In the genomic region with DNA sequence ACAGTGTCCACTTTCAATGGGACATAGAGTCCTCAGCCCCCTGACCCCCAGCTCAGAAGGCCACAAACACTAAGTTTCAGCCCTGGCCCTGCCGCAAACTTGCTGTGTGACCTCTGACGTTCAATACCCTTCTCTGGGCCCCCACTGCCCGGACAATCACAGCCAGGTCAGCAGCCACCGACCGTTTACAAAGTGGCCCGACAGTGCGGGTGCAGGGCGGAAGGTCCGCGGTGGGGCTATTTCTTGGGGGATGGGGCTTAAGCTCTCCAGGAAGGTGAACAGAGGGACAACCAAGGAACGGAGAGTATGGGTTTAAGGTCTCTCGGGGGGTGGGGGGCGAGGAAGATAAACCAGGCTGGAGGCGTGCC, we compare ENCODE assay signal across 8 cellular contexts. TPM values are rescaled to one million over a fixed set of nuclear protein-coding genes. Genes with fewer than 3 reads are reported as not detected.
A peak's percentile ranks its signal among the peaks of the same experiment; 100 is the strongest.
DNase-seq lines count a peak whose midpoint lies in the region; ATAC-seq, FAIRE-seq and TF ChIP-seq lines count a peak whose summit lies in the region.

No MANE protein-coding gene starts in this region.

- H3K9me3 Mint-ChIP-seq in Calu3 (ENCODE audit: low read depth, unreplicated experiment), result no peaks in the 10 kb centered on the region

- H3K36me3 ChIP-seq in SJSA1, result peaks cover 42% of the 10 kb centered on the region
- peaks cover 4 to 15% of the 10 kb centered on the region in 2 donors for H3K36me3 ChIP-seq in esophagus (ENCODE audit: control insufficient read depth in 2 of 2, insufficient read depth in 2 of 2, low read length in 1 of 2)
- H3K36me3 ChIP-seq in pancreas, result peaks cover 3 to 9% (median 7%) of the 10 kb centered on the region in 3 donors

- H3K27ac ChIP-seq in SJSA1 (peak overlapping the region; percentile 15; the same call in 1 of the 2 replicates), esophagus (ENCODE audit: low read depth in 2 of 2, low read length in 1 of 2) (peak overlapping the region; percentile 80 to 87), pancreas (peak overlapping the region in 3 of 4 donors; percentile 37 to 86 (median 66))

- intact Hi-C loops in Calu3 (cut with micrococcal nuclease; ENCODE audit: unreplicated experiment), result no loop called here
- intact Hi-C loops in pancreas (cut with DNase I), result no loop called here

- TF ChIP-seq CTCF in Calu3 (IDR thresholded peaks at IDR 0.05; ENCODE audit: unreplicated experiment) (no peak), pancreas (IDR thresholded peaks at IDR 0.05) (no peak), D721Med (IDR thresholded peaks at IDR 0.05; ENCODE audit: insufficient read depth, missing control alignments) (no peak)

- H3K4me3 ChIP-seq in SJSA1, result peak overlapping the region; percentile 77
- H3K4me3 ChIP-seq in esophagus (ENCODE audit: low read depth in 1 of 2, low read length in 2 of 2), result peak overlapping the region; percentile 82 to 94
- H3K4me3 ChIP-seq in pancreas, result peak overlapping the region; percentile 63 to 83 (median 67)

- CTCF ChIA-PET in Calu3 (lab: Charles Lee), result interaction anchor here (1.2 kb wide), 1 partner anchor 32 kb away, joined by 3 read pairs; no protein-coding TSS in a partner anchor

- no TSS peak for BruUV-seq in Calu3 (replicated peaks; lab: Mats Ljungman, UMichigan)

- peaks cover 19% of the 10 kb centered on the region for H3K4me1 Mint-ChIP-seq in Calu3 (ENCODE audit: low read depth, unreplicated experiment)

- H3K27me3 ChIP-seq in SJSA1 (replicated peaks) (no peaks in the 10 kb centered on the region; the same call in 1 of the 2 replicates), esophagus (ENCODE audit: control insufficient read depth in 1 of 2, insufficient read depth in 2 of 2, low read length in 2 of 2) (no peaks in the 10 kb centered on the region), pancreas (no peaks in the 10 kb centered on the region)

- H3K27me3 Mint-ChIP-seq in Calu3 (ENCODE audit: unreplicated experiment), result no peaks in the 10 kb centered on the region

- H3K4me1 ChIP-seq in SJSA1 (replicated peaks) (peaks cover 16% of the 10 kb centered on the region), esophagus (ENCODE audit: control insufficient read depth in 2 of 2, insufficient read depth in 2 of 2, low read length in 1 of 2) (peaks cover 10 to 16% of the 10 kb centered on the region in 2 donors), pancreas (peaks cover 6 to 12% (median 10%) of the 10 kb centered on the region in 3 donors)

- H3K9me3 ChIP-seq in SJSA1 (replicated peaks) (no peaks in the 10 kb centered on the region), esophagus (ENCODE audit: control insufficient read depth in 2 of 2, insufficient read depth in 1 of 2, low read depth in 1 of 2, low read length in 1 of 2) (no peaks in the 10 kb centered on the region), pancreas (no peaks in the 10 kb centered on the region)

- WGBS in esophagus, 2 donors, result 1 to 3% methylated on average over 14 of the region's 14 CpGs
- WGBS in pancreas, 2 donors, result 1 to 2% methylated on average over 13 to 14 of the region's 14 CpGs

- H3K36me3 Mint-ChIP-seq in Calu3 (ENCODE audit: insufficient read depth, unreplicated experiment), result peaks cover 56% of the 10 kb centered on the region

- H3K27ac Mint-ChIP-seq in Calu3 (ENCODE audit: unreplicated experiment), result peak overlapping the region; percentile 87

- no peak for ATAC-seq in pancreas
- no peak for ATAC-seq in GM19324 (IDR thresholded peaks at IDR 0.05; ENCODE audit: low FRiP score, unreplicated experiment)
- ATAC-seq in GM18868 (IDR thresholded peaks at IDR 0.05; ENCODE audit: unreplicated experiment), result no peak

- H3K4me3 Mint-ChIP-seq in Calu3 (ENCODE audit: low read depth, unreplicated experiment), result peak overlapping the region; percentile 91

- no peak for DNase-seq in Calu3
- no peak for DNase-seq in SJSA1 (ENCODE audit: low read depth in 1 of 2, low spot score in 2 of 2)
- DNase-seq in pancreas, result no peak
- no peak for DNase-seq in D721Med (ENCODE audit: insufficient read length, low spot score)
- DNase-seq in NOMO-1 treated with DMSO at 0.1 percent for 48 hours (lab: John Stamatoyannopoulos, UW; ENCODE audit: unreplicated experiment), result no peak

- FAIRE-seq in pancreas (lab: Jason Lieb, UNC), result no peak
- no peak for FAIRE-seq in D721Med (lab: Jason Lieb, UNC)

RNA-seq across cellular contexts. Expression of a gene that starts 0.5 kb away (rescaled TPM):
- total RNA-seq in Calu3 (2022) (40.9 and 42.3 TPM in 2 replicates), pancreas (10 to 100 TPM; 34.1 to 56.1 (median 43.7) TPM)
- 101 and 150 TPM in 2 replicates for total RNA-seq in SJSA1 (2014; rRNA removed; shearing (Covaris generic))
- polyA plus RNA-seq in esophagus (10 to 100 TPM; 41.3 to 52.0 TPM), pancreas (10 to 100 TPM; 49.3 to 77.8 TPM)

RNA-seq across cellular contexts. Expression of a gene that starts 1.5 kb away (rescaled TPM):
- 19.2 and 20.1 TPM in 2 replicates for total RNA-seq in Calu3 (2022)
- 0.13 and 0.97 TPM in 2 replicates for total RNA-seq in SJSA1 (2014; rRNA removed; shearing (Covaris generic))
- polyA plus RNA-seq in esophagus, result 1 to 10 TPM; 1.3 to 2.6 TPM
- 1 to 10 TPM; 1.2 to 3.5 (median 2.0) TPM for total RNA-seq in pancreas
- 1 to 10 TPM; 1.4 to 4.0 TPM for polyA plus RNA-seq in pancreas

RNA-seq across cellular contexts. Expression of a gene that starts 31.4 kb away (rescaled TPM):
- total RNA-seq in Calu3 (2022) (9.0 and 9.6 TPM in 2 replicates), pancreas (1 to 10 TPM; 3.9 to 7.1 (median 4.4) TPM)
- 9.6 and 9.8 TPM in 2 replicates for total RNA-seq in SJSA1 (2014; rRNA removed; shearing (Covaris generic))
- polyA plus RNA-seq in esophagus (1 to 10 TPM; 5.0 to 5.5 TPM), pancreas (1 to 10 TPM; 3.7 to 3.8 TPM)

Comparison
In these comparisons a context has a peak if more than half of its experiments do, and no peak if none do; other contexts are left out.
1. H3K27ac ChIP-seq: peak in every context shown above with its lines; median percentile 84 in esophagus; 66 in pancreas; 15 in SJSA1.